ENCODE assay signal across 1 cellular context in genomic region chr10:77887631-77888355, GRCh38.
A peak's percentile ranks its signal among the peaks of the same experiment; 100 is the strongest.
TF ChIP-seq lines count a peak whose summit lies in the region.

No MANE protein-coding gene starts in this region.

TF ChIP-seq in HepG2, 621 proteins besides CTCF, POLR2A, EP300 and RAD21 (continued from another document and continues in another):
- TF ChIP-seq CREB1 (IDR thresholded peaks at IDR 0.05) (no peak), CREB1 (CRISPR knock-in tag; IDR thresholded peaks at IDR 0.05) (no peak), POLR2AphosphoS5 (IDR thresholded peaks at IDR 0.05; ENCODE audit: low read depth, low read length) (no peak), KDM5A (IDR thresholded peaks at IDR 0.05; ENCODE audit: borderline replicate concordance, low read length) (0 out of 2 replicates have a peak, but pooled peaks have one; percentile 12), ZSCAN29 (CRISPR knock-in tag; conservative IDR thresholded peaks at IDR 0.05) (0 out of 2 replicates have a peak, but pooled peaks have one; percentile 21), TMF1 (CRISPR knock-in tag; IDR thresholded peaks at IDR 0.05; ENCODE audit: low read depth) (no peak), ZNF142 (CRISPR knock-in tag; IDR thresholded peaks at IDR 0.05) (no peak), RCOR2 (CRISPR knock-in tag; IDR thresholded peaks at IDR 0.05) (0 out of 2 replicates have a peak, but pooled peaks have one; percentile 15), RBM22 (optimal IDR thresholded peaks at IDR 0.05; ENCODE audit: low read length) (no peak), ZNF138 (CRISPR knock-in tag; IDR thresholded peaks at IDR 0.05; ENCODE audit: low read depth) (no peak), HOXA5 (CRISPR knock-in tag; IDR thresholded peaks at IDR 0.05) (no peak), ATRX (CRISPR knock-in tag; IDR thresholded peaks at IDR 0.05; ENCODE audit: borderline replicate concordance) (no peak), CREM (IDR thresholded peaks at IDR 0.05) (peak; percentile 57), CREM (CRISPR knock-in tag; IDR thresholded peaks at IDR 0.05) (no peak), DPF2 (CRISPR knock-in tag; IDR thresholded peaks at IDR 0.05; ENCODE audit: borderline replicate concordance, low read depth) (0 out of 2 replicates have a peak, but pooled peaks have one; percentile 13), ZNF510 (CRISPR knock-in tag; IDR thresholded peaks at IDR 0.05; ENCODE audit: low read depth) (no peak), XRCC5 (optimal IDR thresholded peaks at IDR 0.05; ENCODE audit: low read length) (peak; percentile 13), ZNF331 (CRISPR knock-in tag; IDR thresholded peaks at IDR 0.05) (no peak), THAP11 (CRISPR knock-in tag; IDR thresholded peaks at IDR 0.05) (peak; percentile 25; the same call in 1 of the 2 replicates), ARID3A (IDR thresholded peaks at IDR 0.05; ENCODE audit: low read depth, low read length) (no peak), PATZ1 (CRISPR knock-in tag; IDR thresholded peaks at IDR 0.05) (peak; percentile 85), ZNF281 (CRISPR knock-in tag; IDR thresholded peaks at IDR 0.05; ENCODE audit: borderline replicate concordance) (no peak), MXD3 (CRISPR knock-in tag; IDR thresholded peaks at IDR 0.05) (no peak), RERE (CRISPR knock-in tag; IDR thresholded peaks at IDR 0.05; ENCODE audit: low read depth) (0 out of 2 replicates have a peak, but pooled peaks have one; percentile 24), NPAS2 (CRISPR knock-in tag; IDR thresholded peaks at IDR 0.05; ENCODE audit: borderline replicate concordance) (no peak), CEBPG (CRISPR knock-in tag; IDR thresholded peaks at IDR 0.05) (peak; percentile 48; the same call in 1 of the 2 replicates), ZNF292 (CRISPR knock-in tag; IDR thresholded peaks at IDR 0.05; ENCODE audit: borderline replicate concordance, low read depth) (0 out of 2 replicates have a peak, but pooled peaks have one; percentile 62), PLRG1 (conservative IDR thresholded peaks at IDR 0.05) (no peak), ZNF614 (CRISPR knock-in tag; IDR thresholded peaks at IDR 0.05; ENCODE audit: borderline replicate concordance) (no peak), SMARCE1 (IDR thresholded peaks at IDR 0.05; ENCODE audit: borderline replicate concordance) (no peak), ZNF781 (CRISPR knock-in tag; IDR thresholded peaks at IDR 0.05; ENCODE audit: borderline replicate concordance, not compliant biosample characterization) (no peak), PPARG (CRISPR knock-in tag; conservative IDR thresholded peaks at IDR 0.05) (no peak), ZNF878 (CRISPR knock-in tag; IDR thresholded peaks at IDR 0.05) (0 out of 2 replicates have a peak, but pooled peaks have one; percentile 36), FOSL2 (CRISPR knock-in tag; IDR thresholded peaks at IDR 0.05) (peak; percentile 8; the same call in 1 of the 2 replicates), UBTF (CRISPR knock-in tag; IDR thresholded peaks at IDR 0.05) (peak; percentile 61), MED1 (CRISPR knock-in tag; IDR thresholded peaks at IDR 0.05) (peak; percentile 38; the same call in 1 of the 2 replicates), HNF4A (CRISPR knock-in tag; IDR thresholded peaks at IDR 0.05) (peak; percentile 55; the same call in 1 of the 2 replicates), KDM2A (CRISPR knock-in tag; IDR thresholded peaks at IDR 0.05; ENCODE audit: borderline replicate concordance, low read depth) (peak; percentile 34; the same call in 1 of the 2 replicates), ZNF263 (CRISPR knock-in tag; IDR thresholded peaks at IDR 0.05) (peak; percentile 99)
